In the genomic region with DNA sequence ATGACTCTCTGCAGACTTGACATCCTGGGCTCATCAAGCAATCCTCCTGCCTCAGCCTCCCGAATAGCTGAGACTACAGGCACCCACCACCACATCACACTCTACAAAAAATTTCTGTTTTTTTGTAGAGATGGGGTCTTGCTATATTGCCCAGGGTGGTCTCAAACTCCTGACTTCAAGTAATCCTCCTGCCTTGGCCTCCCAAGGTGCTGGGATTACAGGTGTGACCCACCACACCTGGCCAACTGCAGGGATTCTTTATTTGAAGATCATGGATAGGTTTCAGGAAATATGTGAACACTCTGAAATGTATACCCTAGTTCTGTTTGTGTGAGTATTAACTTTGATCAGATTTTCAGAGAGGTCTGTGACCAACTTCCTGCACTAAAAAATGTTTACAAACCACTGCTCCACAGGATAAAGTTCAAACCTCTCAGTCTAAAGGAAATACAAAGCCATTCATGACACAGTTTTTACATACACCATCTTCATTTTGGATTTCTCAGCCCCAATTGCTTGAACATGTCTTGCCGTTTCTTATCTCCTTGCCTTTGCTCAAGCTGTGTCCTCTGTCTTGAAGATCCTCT, we compare ENCODE assay signal across 13 cellular contexts.
A peak's percentile ranks its signal among the peaks of the same experiment; 100 is the strongest.
DNase-seq lines count a peak whose midpoint lies in the region; ATAC-seq and TF ChIP-seq lines count a peak whose summit lies in the region.
"Had no signal": no experiment of that assay in that cellular context is flagged by ENCODE, and none has a peak within 500 bp of the region (broad histone marks: within the 10 kb centered on the region; RNA-seq: fewer than 3 reads in every experiment).

No MANE protein-coding gene starts in this region.

- H3K27ac Mint-ChIP-seq in activated naive CD4-positive, alpha-beta T cell treated with anti-CD3 and anti-CD28 coated beads, Interleukin-2, amount 10 ng/mL, durations not matched to agents 7 days and 5 days, result peak overlapping the region; percentile 94
- H3K27ac Mint-ChIP-seq in activated naive CD4-positive, alpha-beta T cell treated with anti-CD3 and anti-CD28 coated beads, Interleukin-2, amount 50 U/mL, for 72 hours, result peak overlapping the region in 1 of 2 donors; percentile 87
- H3K27ac Mint-ChIP-seq in T-helper 2 cell treated with Interferon-gamma antibody and Interleukin-4, amounts not matched to agents 5 μg/mL and 100 μg/mL, for 36 hours, result peak overlapping the region; percentile 88

- intact Hi-C loops in left colon (cut with DNase I, micrococcal nuclease), result no loop called here

- H3K4me3 Mint-ChIP-seq in activated naive CD4-positive, alpha-beta T cell treated with anti-CD3 and anti-CD28 coated beads, Interleukin-2, amount 10 ng/mL, durations not matched to agents 7 days and 5 days, result no peak overlapping the region
- peak overlapping the region; percentile 77 for H3K4me3 Mint-ChIP-seq in T-helper 2 cell treated with Interferon-gamma antibody and Interleukin-4, amounts not matched to agents 5 μg/mL and 100 μg/mL, for 36 hours

- peaks cover 6% of the 10 kb centered on the region for H3K27me3 Mint-ChIP-seq in activated naive CD4-positive, alpha-beta T cell treated with anti-CD3 and anti-CD28 coated beads, Interleukin-2, amount 10 ng/mL, durations not matched to agents 7 days and 5 days
- H3K27me3 Mint-ChIP-seq in T-helper 2 cell treated with Interferon-gamma antibody and Interleukin-4, amounts not matched to agents 5 μg/mL and 100 μg/mL, for 36 hours (ENCODE audit: low read depth), result no peaks in the 10 kb centered on the region

- no peaks in the 10 kb centered on the region for H3K36me3 ChIP-seq in subcutaneous abdominal adipose tissue (ENCODE audit: control insufficient read depth in 5 of 5, insufficient read depth in 5 of 5, low read length in 5 of 5)
- H3K36me3 ChIP-seq: cardiac muscle cell had no signal

- H3K4me1 Mint-ChIP-seq in activated naive CD4-positive, alpha-beta T cell treated with anti-CD3 and anti-CD28 coated beads, Interleukin-2, amount 10 ng/mL, durations not matched to agents 7 days and 5 days, result peaks cover 50% of the 10 kb centered on the region
- peaks cover 51% of the 10 kb centered on the region for H3K4me1 Mint-ChIP-seq in T-helper 2 cell treated with Interferon-gamma antibody and Interleukin-4, amounts not matched to agents 5 μg/mL and 100 μg/mL, for 36 hours (ENCODE audit: low read depth)

- H3K27ac ChIP-seq in subcutaneous abdominal adipose tissue (ENCODE audit: low read depth, low read length), result peak overlapping the region; percentile 55
- H3K27ac ChIP-seq: cardiac muscle cell had no signal

- peaks cover 21% of the 10 kb centered on the region for H3K36me3 Mint-ChIP-seq in activated naive CD4-positive, alpha-beta T cell treated with anti-CD3 and anti-CD28 coated beads, Interleukin-2, amount 10 ng/mL, durations not matched to agents 7 days and 5 days
- peaks cover 0 to 43% of the 10 kb centered on the region in 2 donors for H3K36me3 Mint-ChIP-seq in activated naive CD4-positive, alpha-beta T cell treated with anti-CD3 and anti-CD28 coated beads, Interleukin-2, amount 50 U/mL, for 72 hours
- peaks cover 14% of the 10 kb centered on the region for H3K36me3 Mint-ChIP-seq in T-helper 2 cell treated with Interferon-gamma antibody and Interleukin-4, amounts not matched to agents 5 μg/mL and 100 μg/mL, for 36 hours (ENCODE audit: low read depth)

- no peak for ATAC-seq in activated naive CD4-positive, alpha-beta T cell treated with anti-CD3 and anti-CD28 coated beads, Interleukin-2, amount 50 U/mL, for 72 hours
- ATAC-seq in left colon, result peak; percentile 81

- no peak overlapping the region for H3K9ac ChIP-seq in subcutaneous abdominal adipose tissue (ENCODE audit: low read length in 5 of 5)

- H3K9me3 Mint-ChIP-seq in activated naive CD4-positive, alpha-beta T cell treated with anti-CD3 and anti-CD28 coated beads, Interleukin-2, amount 10 ng/mL, durations not matched to agents 7 days and 5 days, result peaks cover 9% of the 10 kb centered on the region
- peaks cover 0 to 33% of the 10 kb centered on the region in 2 donors for H3K9me3 Mint-ChIP-seq in activated naive CD4-positive, alpha-beta T cell treated with anti-CD3 and anti-CD28 coated beads, Interleukin-2, amount 50 U/mL, for 72 hours
- no peaks in the 10 kb centered on the region for H3K9me3 Mint-ChIP-seq in T-helper 2 cell treated with Interferon-gamma antibody and Interleukin-4, amounts not matched to agents 5 μg/mL and 100 μg/mL, for 36 hours

- no peak overlapping the region for H3K4me3 ChIP-seq in subcutaneous abdominal adipose tissue (ENCODE audit: low read depth in 1 of 5, low read length in 5 of 5)
- H3K4me3 ChIP-seq: cardiac muscle cell had no signal

- H3K4me1 ChIP-seq in subcutaneous abdominal adipose tissue (ENCODE audit: control insufficient read depth in 5 of 5, insufficient read depth in 5 of 5, low read length in 5 of 5), result peaks cover 2 to 23% (median 20%) of the 10 kb centered on the region in 5 donors

- no peak for TF ChIP-seq CTCF in GM10266 (IDR thresholded peaks at IDR 0.05; ENCODE audit: control insufficient read depth, insufficient read depth, low read depth, missing control alignments)

- H3K9me3 ChIP-seq in subcutaneous abdominal adipose tissue (ENCODE audit: control insufficient read depth in 5 of 5, low read length in 5 of 5), result peaks cover 0 to 2% (median 0%) of the 10 kb centered on the region in 5 donors

- DNase-seq in activated naive CD4-positive, alpha-beta T cell treated with anti-CD3 and anti-CD28 coated beads, Interleukin-2, amount 10 ng/mL, durations not matched to agents 7 days and 5 days, result no peak
- no peak for DNase-seq in activated naive CD4-positive, alpha-beta T cell treated with anti-CD3 and anti-CD28 coated beads, Interleukin-2, amount 50 U/mL, for 72 hours (ENCODE audit: low spot score in 2 of 2)
- DNase-seq in T-helper 2 cell treated with Interferon-gamma antibody and Interleukin-4, amounts not matched to agents 5 μg/mL and 100 μg/mL, for 36 hours (ENCODE audit: low spot score), result no peak
- DNase-seq in left colon (no peak), GM10266 (ENCODE audit: extremely low spot score) (no peak), DMS 273 (lab: John Stamatoyannopoulos, UW; ENCODE audit: unreplicated experiment) (no peak), NCI-H226 (no peak)
- DNase-seq: activated CD4-positive, CD25-positive, alpha-beta regulatory T cell; activated gamma-delta T cell; erythroblast; NCI-H2107 had no signal

- CTCF ChIA-PET in activated naive CD4-positive, alpha-beta T cell treated with anti-CD3 and anti-CD28 coated beads, Interleukin-2, amount 10 ng/mL, durations not matched to agents 7 days and 5 days (lab: Charles Lee), result interaction anchor here (1.1 to 3.5 kb wide), 2 partner anchors 20 to 27 kb away, joined by 3 to 8 read pairs; no protein-coding TSS in a partner anchor

- no peaks in the 10 kb centered on the region for H3K27me3 ChIP-seq in subcutaneous abdominal adipose tissue (ENCODE audit: control insufficient read depth in 5 of 5, insufficient read depth in 4 of 5, low read length in 5 of 5)
- H3K27me3 ChIP-seq: cardiac muscle cell had no signal
